Comparison of ENCODE assay signal across 8 cellular contexts in the genomic region with DNA sequence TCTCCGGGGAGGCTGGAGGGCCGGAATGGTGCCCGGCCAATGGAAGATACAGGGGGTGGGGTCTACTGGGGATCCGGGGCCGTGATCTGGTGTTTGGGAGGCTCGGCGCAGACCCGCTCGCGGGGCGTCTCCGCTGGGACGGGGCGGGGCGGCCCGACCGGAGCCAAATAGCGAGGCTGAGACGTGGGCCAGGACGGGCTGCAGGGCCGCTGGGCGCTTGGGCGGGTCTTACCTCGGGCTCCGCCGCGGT. TPM values are rescaled to one million over a fixed set of nuclear protein-coding genes. Genes with fewer than 3 reads are reported as not detected.
A peak's percentile ranks its signal among the peaks of the same experiment; 100 is the strongest.
DNase-seq lines count a peak whose midpoint lies in the region; ATAC-seq, FAIRE-seq and TF ChIP-seq lines count a peak whose summit lies in the region.

No MANE protein-coding gene starts in this region.

- no peak for FAIRE-seq in GM12892 (lab: Jason Lieb, UNC)

- H3K4me3 Mint-ChIP-seq in activated CD4-positive, alpha-beta memory T cell treated with anti-CD3 and anti-CD28 coated beads for 36 hours: peak overlapping the region; percentile 98
- peak overlapping the region; percentile 95 for H3K4me3 Mint-ChIP-seq in mesothelial cell of epicardium

- CTCF ChIA-PET in activated CD4-positive, alpha-beta memory T cell treated with anti-CD3 and anti-CD28 coated beads for 36 hours (lab: Charles Lee): no interaction called here

- no peaks in the 10 kb centered on the region for H3K36me3 Mint-ChIP-seq in activated CD4-positive, alpha-beta memory T cell treated with anti-CD3 and anti-CD28 coated beads for 36 hours
- H3K36me3 Mint-ChIP-seq in mesothelial cell of epicardium: no peaks in the 10 kb centered on the region

- TF ChIP-seq POLR2A in GM12892 (IDR thresholded peaks at IDR 0.05; ENCODE audit: low read depth, low read length): no peak

- TF ChIP-seq CTCF in mesothelial cell of epicardium (IDR thresholded peaks at IDR 0.05; ENCODE audit: unreplicated experiment): no peak

- POLR2A ChIA-PET in activated CD4-positive, alpha-beta memory T cell treated with anti-CD3 and anti-CD28 coated beads for 36 hours (lab: Charles Lee): interaction anchor here (1.3 kb wide), 1 partner anchor 113 kb away, joined by 4 read pairs; a partner anchor contains a TSS

- H3K4me1 Mint-ChIP-seq in activated CD4-positive, alpha-beta memory T cell treated with anti-CD3 and anti-CD28 coated beads for 36 hours (ENCODE audit: low read depth): peaks cover 34% of the 10 kb centered on the region
- H3K4me1 Mint-ChIP-seq in mesothelial cell of epicardium: peaks cover 53% of the 10 kb centered on the region

- intact Hi-C loops in activated CD4-positive, alpha-beta memory T cell treated with anti-CD3 and anti-CD28 coated beads for 36 hours (cut with micrococcal nuclease): loop anchor here (5.0 kb wide), 3 partner anchors 155 to 570 kb away; a partner anchor contains a TSS

- peak; percentile 47 for DNase-seq in GM12892 (ENCODE audit: insufficient read length)
- peak; percentile 85 for DNase-seq in NAMALWA (ENCODE audit: low spot score)
- DNase-seq in activated CD4-positive, alpha-beta memory T cell treated with anti-CD3 and anti-CD28 coated beads for 36 hours: peak; percentile 75
- DNase-seq in effector CD4-positive, alpha-beta T cell: peak; percentile 59
- peak in 1 of 2 experiments; percentile 54 for DNase-seq in mesothelial cell of epicardium (ENCODE audit: low spot score in 2 of 2, unreplicated experiment in 2 of 2)
- peak; percentile 42 for DNase-seq in stimulated activated CD8-positive, alpha-beta memory T cell treated with anti-CD3 and anti-CD28 coated beads, Interleukin-7, amount 100 ng/mL, for 24 hours (ENCODE audit: low read depth)
- no peak for DNase-seq in NCI-H2029 treated with DMSO at 0.1 percent for 48 hours (lab: John Stamatoyannopoulos, UW)

- H3K27ac Mint-ChIP-seq in activated CD4-positive, alpha-beta memory T cell treated with anti-CD3 and anti-CD28 coated beads for 36 hours: peak overlapping the region; percentile 73
- peak overlapping the region; percentile 97 for H3K27ac Mint-ChIP-seq in mesothelial cell of epicardium

- peak; percentile 62 for ATAC-seq in HG02588 (IDR thresholded peaks at IDR 0.05; ENCODE audit: unreplicated experiment)

- no peaks in the 10 kb centered on the region for H3K27me3 Mint-ChIP-seq in activated CD4-positive, alpha-beta memory T cell treated with anti-CD3 and anti-CD28 coated beads for 36 hours
- H3K27me3 Mint-ChIP-seq in mesothelial cell of epicardium (ENCODE audit: low read depth): no peaks in the 10 kb centered on the region

- H3K9me3 Mint-ChIP-seq in activated CD4-positive, alpha-beta memory T cell treated with anti-CD3 and anti-CD28 coated beads for 36 hours: no peaks in the 10 kb centered on the region
- no peaks in the 10 kb centered on the region for H3K9me3 Mint-ChIP-seq in mesothelial cell of epicardium

RNA-seq across cellular contexts. Expression of a gene that starts 0.6 kb away (rescaled TPM):
- polyA plus RNA-seq in GM12892 (2012; ENCODE audit: missing spikeins): 7.3 TPM
- total RNA-seq in activated CD4-positive, alpha-beta memory T cell treated with anti-CD3 and anti-CD28 coated beads for 36 hours: 10 to 100 TPM; 18.3 to 20.2 TPM
- total RNA-seq in mesothelial cell of epicardium: 70.1 to 86.1 TPM (median 79.5 TPM) in 3 replicates

RNA-seq across cellular contexts. Expression of a gene that starts 0.8 kb away (rescaled TPM):
- polyA plus RNA-seq in GM12892 (2012; ENCODE audit: missing spikeins): 3.7 TPM
- 1 to 10 TPM; 2.5 TPM for total RNA-seq in activated CD4-positive, alpha-beta memory T cell treated with anti-CD3 and anti-CD28 coated beads for 36 hours
- 3.7 to 5.3 TPM (median 4.7 TPM) in 3 replicates for total RNA-seq in mesothelial cell of epicardium
